ENCODE assay signal across 12 cellular contexts in the genomic region with DNA sequence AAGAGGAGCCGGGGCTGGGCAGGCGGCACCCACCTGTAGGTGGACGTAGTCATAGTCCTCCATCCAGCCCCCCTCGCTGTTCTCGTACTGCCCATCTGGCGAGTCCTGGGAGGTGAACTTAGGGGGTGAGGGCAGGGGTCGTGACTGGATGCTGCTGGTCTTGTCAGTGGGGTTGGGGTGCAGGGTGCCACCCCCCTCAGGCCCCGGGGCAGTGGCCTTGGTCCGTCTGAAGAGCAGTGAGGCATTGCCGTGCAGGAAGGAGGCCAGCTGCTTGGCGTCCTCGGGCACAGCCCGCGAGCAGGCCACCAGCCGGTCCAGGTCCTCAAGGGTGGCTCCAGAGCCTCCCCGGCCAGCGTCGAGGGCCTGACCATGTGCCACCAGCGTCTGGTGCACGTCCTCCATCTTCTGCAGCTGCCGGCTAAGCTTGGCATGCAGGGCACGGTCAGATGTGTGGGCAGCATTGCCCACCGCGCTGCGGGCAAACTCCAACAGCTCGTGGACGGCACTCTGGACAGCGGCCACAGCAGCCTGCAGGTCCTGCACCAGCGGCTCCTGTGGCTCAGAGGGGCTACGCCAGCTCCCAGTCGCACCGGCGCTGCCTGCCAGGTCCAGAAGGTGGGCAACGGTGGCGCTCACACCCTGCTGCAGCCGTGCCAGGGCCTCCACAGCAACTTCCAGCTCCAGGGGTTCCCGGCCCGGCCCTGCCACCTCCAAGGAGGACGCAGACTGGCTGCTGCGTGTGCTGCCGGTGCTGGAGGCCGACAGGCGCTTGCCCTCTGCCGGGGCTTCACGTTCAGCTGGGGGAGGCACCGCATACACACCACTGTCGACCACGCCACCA. TPM values are rescaled to one million over a fixed set of nuclear protein-coding genes. Genes with fewer than 3 reads are reported as not detected.
DNase-seq lines count a peak whose midpoint lies in the region; ATAC-seq and TF ChIP-seq lines count a peak whose summit lies in the region.
"Had no signal": no experiment of that assay in that cellular context is flagged by ENCODE, and none has a peak within 500 bp of the region (broad histone marks: within the 10 kb centered on the region; RNA-seq: fewer than 3 reads in every experiment).

No MANE protein-coding gene starts in this region.

- TF ChIP-seq CTCF in ascending aorta (IDR thresholded peaks at IDR 0.05) (no peak), right lobe of liver (IDR thresholded peaks at IDR 0.05) (no peak), breast epithelium (IDR thresholded peaks at IDR 0.05) (no peak)

- no peak overlapping the region for H3K4me3 ChIP-seq in ascending aorta
- no peak overlapping the region for H3K4me3 ChIP-seq in right lobe of liver
- no peak overlapping the region for H3K4me3 ChIP-seq in breast epithelium

- no peak for TF ChIP-seq POLR2A in right lobe of liver (IDR thresholded peaks at IDR 0.05)
- no peak for TF ChIP-seq POLR2A in breast epithelium (IDR thresholded peaks at IDR 0.05)

- H3K36me3 ChIP-seq in ascending aorta (peaks cover 49 to 57% of the 10 kb centered on the region in 2 donors), right lobe of liver (peaks cover 0 to 17% (median 6%) of the 10 kb centered on the region in 4 donors), breast epithelium (peaks cover 7% of the 10 kb centered on the region)

- H3K27me3 ChIP-seq in ascending aorta, result no peaks in the 10 kb centered on the region
- H3K27me3 ChIP-seq in right lobe of liver, result no peaks in the 10 kb centered on the region
- no peaks in the 10 kb centered on the region for H3K27me3 ChIP-seq in breast epithelium
- H3K27me3 ChIP-seq: BE2C had no signal

- WGBS in right lobe of liver (ENCODE audit: insufficient coverage, low coverage, low lambda C conversion rate, missing lambda C conversion rate), result no CpG with 5 or more reads among the region's 48 CpGs

- H3K4me1 ChIP-seq in ascending aorta, result peaks cover 30 to 48% of the 10 kb centered on the region in 2 donors
- no peaks in the 10 kb centered on the region for H3K4me1 ChIP-seq in right lobe of liver
- H3K4me1 ChIP-seq in breast epithelium, result peaks cover 18 to 20% of the 10 kb centered on the region in 2 donors

- ATAC-seq in right lobe of liver, result peak in 2 of 4 donors; percentile 1
- no peak for ATAC-seq in activated CD4-positive, CD25-positive, alpha-beta regulatory T cell treated with anti-CD3 and anti-CD28 coated beads, Interleukin-2, amount 50 U/mL, for 24 hours
- no peak for ATAC-seq in GM21360 (IDR thresholded peaks at IDR 0.05; ENCODE audit: unreplicated experiment)

- DNase-seq in HCEC 1CT (peak; percentile 0), ascending aorta (ENCODE audit: low spot score in 2 of 2) (peak in 1 of 2 donors; percentile 66), right lobe of liver (peak in 2 of 3 donors; percentile 46 to 58), substantia nigra (lab: John Stamatoyannopoulos, UW) (peak in 9 of 49 donors; percentile 18 to 45 (median 33)), breast epithelium (ENCODE audit: low spot score in 2 of 2) (no peak), NCI-H1048 (lab: John Stamatoyannopoulos, UW) (no peak)
- DNase-seq: activated CD4-positive, alpha-beta T cell treated with anti-CD3 and anti-CD28 coated beads for 4 hours; activated naive CD4-positive, alpha-beta T cell treated with anti-CD3 and anti-CD28 coated beads, Interleukin-2, amount 50 U/mL, for 16 hours; activated T-cell treated with anti-CD3 and anti-CD28 coated beads for 4 hours had no signal

- intact Hi-C loops in ascending aorta (cut with DNase I) (loop anchor here (1.0 kb wide), 2 partner anchors 150 to 167 kb away; no protein-coding TSS in a partner anchor), right lobe of liver (cut with DNase I) (loop anchor here (5.0 to 10.0 kb wide), 2 partner anchors 150 to 152 kb away; no protein-coding TSS in a partner anchor), breast epithelium (cut with DNase I; ENCODE audit: low total_unique reads) (no loop called here)

- peak overlapping the region; percentile 55 to 94 for H3K27ac ChIP-seq in ascending aorta
- peak overlapping the region in 2 of 3 donors; percentile 49 to 56 for H3K27ac ChIP-seq in right lobe of liver
- H3K27ac ChIP-seq in substantia nigra (ENCODE audit: low read depth, low read length, poor library complexity, severe bottlenecking), result peak overlapping the region; percentile 100
- H3K27ac ChIP-seq in breast epithelium, result peak overlapping the region in 1 of 2 donors; percentile 71

- H3K9me3 ChIP-seq in ascending aorta (no peaks in the 10 kb centered on the region), right lobe of liver (no peaks in the 10 kb centered on the region), breast epithelium (no peaks in the 10 kb centered on the region)
- H3K9me3 ChIP-seq: BE2C had no signal

RNA-seq across cellular contexts. Expression of gene CTRB1, which starts 16.3 kb away (rescaled TPM):
- total RNA-seq in ascending aorta (not detected), right lobe of liver (not detected), breast epithelium (not detected)

RNA-seq across cellular contexts. Expression of gene BCAR1, which starts 16.3 kb away (rescaled TPM):
- 243 TPM for total RNA-seq in ascending aorta
- 100 to 1,000 TPM in 1 of 6 experiments, 10 to 100 TPM in 5; 29.2 to 108 (median 51.2) TPM for total RNA-seq in right lobe of liver
- total RNA-seq in breast epithelium, result 10 to 100 TPM; 13.6 to 38.7 (median 32.9) TPM

RNA-seq across cellular contexts. Expression of gene CTRB2, which starts 28.1 kb away (rescaled TPM):
- not detected for total RNA-seq in ascending aorta
- not detected for total RNA-seq in right lobe of liver
- total RNA-seq in breast epithelium, result not detected

Comparison
In these comparisons a context has a peak if more than half of its experiments do, and no peak if none do; other contexts are left out.
1. DNase-seq: peak in HCEC 1CT (single experiment) and right lobe of liver (2 of 3); none in breast epithelium (0 of 2) and NCI-H1048 (single experiment).